Comparison of ENCODE assay signal across 11 cellular contexts in genomic region chr6:99611148-99611547, GRCh38. TPM values are rescaled to one million over a fixed set of nuclear protein-coding genes. Genes with fewer than 3 reads are reported as not detected.
DNase-seq lines count a peak whose midpoint lies in the region; ATAC-seq, FAIRE-seq and TF ChIP-seq lines count a peak whose summit lies in the region.
"Had no signal": no experiment of that assay in that cellular context is flagged by ENCODE, and none has a peak within 500 bp of the region (broad histone marks: within the 10 kb centered on the region; RNA-seq: fewer than 3 reads in every experiment).

No MANE protein-coding gene starts in this region.

- H3K4me3 ChIP-seq in endothelial cell of umbilical vein (replicated peaks in 1 of 3; ENCODE audit: insufficient read depth in 1 of 3, low read depth in 1 of 3, low read length in 3 of 3) (no peak overlapping the region), lower lobe of right lung (no peak overlapping the region), adrenal gland (no peak overlapping the region)

- FAIRE-seq in endothelial cell of umbilical vein (lab: Jason Lieb, UNC): no peak

- H3K27ac ChIP-seq in endothelial cell of umbilical vein (ENCODE audit: insufficient read depth, low read depth, low read length) (no peak overlapping the region), lower lobe of right lung (no peak overlapping the region), adrenal gland (no peak overlapping the region)

- POLR2A ChIA-PET in endothelial cell of umbilical vein (lab: Charles Lee): no interaction called here

- H3K4me1 ChIP-seq in endothelial cell of umbilical vein (ENCODE audit: control insufficient read depth, extremely low read depth, insufficient read depth, low read length) (peaks cover 6% of the 10 kb centered on the region), lower lobe of right lung (peaks cover 22% of the 10 kb centered on the region), adrenal gland (replicated peaks in 1 of 2) (peaks cover 13 to 18% of the 10 kb centered on the region in 2 donors)

- intact Hi-C loops in endothelial cell of umbilical vein (cut with micrococcal nuclease) (no loop called here), lower lobe of right lung (cut with DNase I) (no loop called here), adrenal gland (cut with DNase I) (no loop called here)

- ATAC-seq in GM21737 (IDR thresholded peaks at IDR 0.05; ENCODE audit: unreplicated experiment) (peak; percentile 41), HG03460 (IDR thresholded peaks at IDR 0.05; ENCODE audit: unreplicated experiment) (peak; percentile 51), lower lobe of right lung (no peak)

- DNase-seq in SIG-M5 treated with dmso at 0.1 percent for 504 hours (lab: John Stamatoyannopoulos, UW; ENCODE audit: unreplicated experiment) (peak; percentile 35), SIG-M5 (lab: John Stamatoyannopoulos, UW) (no peak), endothelial cell of umbilical vein (ENCODE audit: low read depth, low spot score) (no peak), lower lobe of right lung (no peak), adrenal gland (no peak)
- no peak for DNase-seq in activated CD8-positive, alpha-beta memory T cell treated with anti-CD3 and anti-CD28 coated beads for 24 hours
- DNase-seq: 8988T had no signal

- H3K27me3 ChIP-seq in endothelial cell of umbilical vein (ENCODE audit: control insufficient read depth in 2 of 2, insufficient read depth in 2 of 2, low read length in 2 of 2) (peaks cover 79 to 98% of the 10 kb centered on the region in 2 experiments), lower lobe of right lung (ENCODE audit: low read depth) (peaks cover 99% of the 10 kb centered on the region), adrenal gland (peaks cover 91% of the 10 kb centered on the region)

- TF ChIP-seq CTCF in endothelial cell of umbilical vein (IDR thresholded peaks at IDR 0.05; ENCODE audit: extremely low read depth in 1 of 2, insufficient read depth in 1 of 2, low read depth in 1 of 2, low read length in 2 of 2) (no peak), lower lobe of right lung (IDR thresholded peaks at IDR 0.05) (no peak), adrenal gland (IDR thresholded peaks at IDR 0.05) (no peak)

- WGBS in adrenal gland, 4 donors: 2 to 6% (median 3%) methylated on average over 3 of the region's 3 CpGs

- H2AFZ ChIP-seq in endothelial cell of umbilical vein (ENCODE audit: low read depth, low read length): no peak overlapping the region

- H3K79me2 ChIP-seq in endothelial cell of umbilical vein (ENCODE audit: control insufficient read depth, insufficient read depth, low read length): no peaks in the 10 kb centered on the region

- no TSS peak for BruUV-seq in endothelial cell of umbilical vein (replicated peaks; lab: Mats Ljungman, UMichigan)

- dilution Hi-C loops in endothelial cell of umbilical vein (cut with MboI; ENCODE audit: extremely low pct_ligation_motif_present, low sequenced_read_pairs): no loop called here

- H3K9ac ChIP-seq in endothelial cell of umbilical vein (replicated peaks; ENCODE audit: extremely low read depth, insufficient read depth, low read length): no peak overlapping the region

- CTCF ChIA-PET in endothelial cell of umbilical vein (lab: Charles Lee): interaction anchor here (1.5 kb wide), 1 partner anchor 10 kb away, joined by 4 read pairs; no protein-coding TSS in a partner anchor

- no peaks in the 10 kb centered on the region for H4K20me1 ChIP-seq in endothelial cell of umbilical vein (replicated peaks; ENCODE audit: control insufficient read depth, extremely low read depth, insufficient read depth, low read length)

- H3K4me2 ChIP-seq in endothelial cell of umbilical vein (ENCODE audit: insufficient read depth, low read length): no peak overlapping the region

- H3K36me3 ChIP-seq in endothelial cell of umbilical vein (ENCODE audit: control insufficient read depth in 2 of 2, extremely low read depth in 1 of 2, insufficient read depth in 2 of 2, low read length in 2 of 2) (no peaks in the 10 kb centered on the region), lower lobe of right lung (no peaks in the 10 kb centered on the region), adrenal gland (replicated peaks in 1 of 2) (no peaks in the 10 kb centered on the region)

- H3K9me3 ChIP-seq in endothelial cell of umbilical vein (replicated peaks; ENCODE audit: control insufficient read depth, insufficient read depth, low read length) (no peaks in the 10 kb centered on the region), lower lobe of right lung (no peaks in the 10 kb centered on the region), adrenal gland (replicated peaks in 1 of 3) (no peaks in the 10 kb centered on the region)

- H3K9me1 ChIP-seq in endothelial cell of umbilical vein (replicated peaks; ENCODE audit: control insufficient read depth, extremely low read depth, insufficient read depth, low read length): no peaks in the 10 kb centered on the region

- TF ChIP-seq POLR2A in endothelial cell of umbilical vein (IDR thresholded peaks at IDR 0.05; ENCODE audit: low read depth, low read length) (no peak), adrenal gland (IDR thresholded peaks at IDR 0.05) (no peak)

TF ChIP-seq in endothelial cell of umbilical vein, 7 proteins besides CTCF, POLR2A, EP300 and RAD21:
- TF ChIP-seq MYC (IDR thresholded peaks at IDR 0.05; ENCODE audit: low read depth, low read length): no peak
- TF ChIP-seq EZH2 (IDR thresholded peaks at IDR 0.05; ENCODE audit: borderline replicate concordance, low read depth, low read length, severe bottlenecking): peak; percentile 70

RNA-seq across cellular contexts. Expression of gene PRDM13, which starts 4.5 kb away (rescaled TPM):
- not detected in 2 replicates for total RNA-seq in endothelial cell of umbilical vein
- not detected in 2 replicates for polyA plus RNA-seq in endothelial cell of umbilical vein
- polyA plus RNA-seq in endothelial cell of umbilical vein (2011; cell fraction: cytosol; rRNA removed): not detected in 2 replicates
- not detected in 2 replicates for polyA plus RNA-seq in endothelial cell of umbilical vein (2011; cell fraction: nucleus; rRNA removed)
- polyA plus RNA-seq in endothelial cell of umbilical vein (2012): not detected in 2 replicates
- not detected in 2 replicates for polyA minus RNA-seq in endothelial cell of umbilical vein
- not detected for polyA minus RNA-seq in endothelial cell of umbilical vein (2011; cell fraction: cytosol; rRNA and poly(A)+ RNA removed)
- not detected in 2 replicates for polyA minus RNA-seq in endothelial cell of umbilical vein (2011; cell fraction: nucleus; rRNA and poly(A)+ RNA removed)
- total RNA-seq in lower lobe of right lung: not detected
- not detected for total RNA-seq in adrenal gland
- not detected for polyA plus RNA-seq in adrenal gland
- total RNA-seq: myocyte; T-helper 1 cell treated with Interleukin-12 subunit alpha and Interleukin-12 subunit beta and Interleukin-4 antibody, amounts not matched to agents 30 ng/mL and 1 ng/mL, for 36 hours had no signal

RNA-seq across cellular contexts. Expression of gene CCNC, which starts 42.7 kb away (rescaled TPM):
- total RNA-seq in endothelial cell of umbilical vein (53.1 and 53.5 TPM in 2 replicates), lower lobe of right lung (41.6 TPM), adrenal gland (10 to 100 TPM; 30.5 to 80.8 (median 54.4) TPM)
- polyA plus RNA-seq in endothelial cell of umbilical vein (13.0 and 18.2 TPM in 2 replicates), adrenal gland (10 to 100 TPM; 18.7 to 80.2 (median 28.5) TPM)
- polyA plus RNA-seq in endothelial cell of umbilical vein (2011; cell fraction: cytosol; rRNA removed): 25.9 and 29.7 TPM in 2 replicates
- 42.7 and 58.9 TPM in 2 replicates for polyA plus RNA-seq in endothelial cell of umbilical vein (2011; cell fraction: nucleus; rRNA removed)
- polyA plus RNA-seq in endothelial cell of umbilical vein (2012): 27.1 and 46.4 TPM in 2 replicates
- 52.7 and 60.8 TPM in 2 replicates for polyA minus RNA-seq in endothelial cell of umbilical vein
- polyA minus RNA-seq in endothelial cell of umbilical vein (2011; cell fraction: cytosol; rRNA and poly(A)+ RNA removed): 48.6 TPM
- 28.7 and 43.1 TPM in 2 replicates for polyA minus RNA-seq in endothelial cell of umbilical vein (2011; cell fraction: nucleus; rRNA and poly(A)+ RNA removed)

Comparison
In these comparisons a context has a peak if more than half of its experiments do, and no peak if none do; other contexts are left out.
1. ATAC-seq: peak in GM21737 (single experiment) and HG03460 (single experiment); none in lower lobe of right lung (0 of 2).